12 cellular contexts compared by ENCODE assay signal in genomic region chr1:19384113-19384512, GRCh38.
DNase-seq lines count a peak whose midpoint lies in the region; ATAC-seq and TF ChIP-seq lines count a peak whose summit lies in the region.
"Had no signal": no experiment of that assay in that cellular context is flagged by ENCODE, and none has a peak within 500 bp of the region (broad histone marks: within the 10 kb centered on the region; RNA-seq: fewer than 3 reads in every experiment).

No MANE protein-coding gene starts in this region.

- no peak overlapping the region for H2AFZ ChIP-seq in hepatocyte

- no peaks in the 10 kb centered on the region for H3K27me3 Mint-ChIP-seq in MCF 10A (ENCODE audit: insufficient read depth, unreplicated experiment)
- H3K27me3 Mint-ChIP-seq in activated CD8-positive, alpha-beta T cell treated with anti-CD3 and anti-CD28 coated beads, Interleukin-2, amount 10 ng/mL, durations not matched to agents 7 days and 5 days (ENCODE audit: low read depth) = no peaks in the 10 kb centered on the region

- H3K36me3 ChIP-seq in breast epithelium = no peaks in the 10 kb centered on the region
- no peaks in the 10 kb centered on the region for H3K36me3 ChIP-seq in hepatocyte (replicated peaks; ENCODE audit: insufficient read depth, low read depth)
- H3K36me3 ChIP-seq in upper lobe of right lung = peaks cover 37% of the 10 kb centered on the region

- no peak for TF ChIP-seq CTCF in MCF 10A (IDR thresholded peaks at IDR 0.05; ENCODE audit: unreplicated experiment)
- no peak for TF ChIP-seq CTCF in breast epithelium (IDR thresholded peaks at IDR 0.05)
- no peak for TF ChIP-seq CTCF in hepatocyte (IDR thresholded peaks at IDR 0.05; ENCODE audit: poor library complexity)
- TF ChIP-seq CTCF in upper lobe of right lung (IDR thresholded peaks at IDR 0.05) = no peak

- no TSS peak for BruUV-seq in MCF 10A (replicated peaks; lab: Mats Ljungman, UMichigan)

- peak; percentile 13 for DNase-seq in MCF 10A (ENCODE audit: unreplicated experiment)
- no peak for DNase-seq in breast epithelium (ENCODE audit: low spot score in 2 of 2)
- DNase-seq in activated CD8-positive, alpha-beta T cell treated with anti-CD3 and anti-CD28 coated beads, Interleukin-2, amount 10 ng/mL, durations not matched to agents 7 days and 5 days = no peak
- DNase-seq in hepatocyte (ENCODE audit: low spot score) = peak; percentile 77
- no peak for DNase-seq in upper lobe of right lung
- no peak for DNase-seq in H4 (ENCODE audit: low spot score)
- DNase-seq in NCI-H2171 treated with DMSO at 0.1 percent for 48 hours (lab: John Stamatoyannopoulos, UW) = no peak
- DNase-seq: activated CD4-positive, CD25-positive, alpha-beta regulatory T cell treated with anti-CD3 and anti-CD28 coated beads, Interleukin-2, amount 50 U/mL, for 72 hours; cortex of kidney; DND-41; spleen had no signal

- H3K4me3 ChIP-seq in breast epithelium = no peak overlapping the region
- no peak overlapping the region for H3K4me3 ChIP-seq in hepatocyte
- no peak overlapping the region for H3K4me3 ChIP-seq in upper lobe of right lung
- H3K4me3 ChIP-seq: spleen had no signal

- WGBS in hepatocyte (ENCODE audit: low lambda C conversion rate, missing lambda C conversion rate) = 72% methylated on average over 4 of the region's 4 CpGs

- CTCF ChIA-PET in MCF 10A (lab: Yijun Ruan, JAX) = interaction anchor here (1.1 kb wide), 1 partner anchor 38 kb away, joined by 3 read pairs; no protein-coding TSS in a partner anchor
- CTCF ChIA-PET in activated CD8-positive, alpha-beta T cell treated with anti-CD3 and anti-CD28 coated beads, Interleukin-2, amount 10 ng/mL, durations not matched to agents 7 days and 5 days (lab: Charles Lee) = interaction anchor here (0.9 to 1.3 kb wide), 2 partner anchors 40 to 198 kb away, joined by 3 read pairs; no protein-coding TSS in a partner anchor

- peaks cover 40% of the 10 kb centered on the region for H3K36me3 Mint-ChIP-seq in MCF 10A (ENCODE audit: insufficient read depth, unreplicated experiment)
- peaks cover 48% of the 10 kb centered on the region for H3K36me3 Mint-ChIP-seq in activated CD8-positive, alpha-beta T cell treated with anti-CD3 and anti-CD28 coated beads, Interleukin-2, amount 10 ng/mL, durations not matched to agents 7 days and 5 days (ENCODE audit: low read depth)

- peaks cover 4% of the 10 kb centered on the region for H3K4me1 Mint-ChIP-seq in MCF 10A (ENCODE audit: insufficient read depth, unreplicated experiment)
- H3K4me1 Mint-ChIP-seq in activated CD8-positive, alpha-beta T cell treated with anti-CD3 and anti-CD28 coated beads, Interleukin-2, amount 10 ng/mL, durations not matched to agents 7 days and 5 days (ENCODE audit: low read depth) = peaks cover 26% of the 10 kb centered on the region

- H4K20me1 ChIP-seq in hepatocyte (ENCODE audit: insufficient read depth, poor library complexity, severe bottlenecking) = no peaks in the 10 kb centered on the region

- no peak for ATAC-seq in activated CD8-positive, alpha-beta T cell treated with anti-CD3 and anti-CD28 coated beads, Interleukin-2, amount 10 ng/mL, durations not matched to agents 7 days and 5 days
- peak; percentile 34 for ATAC-seq in upper lobe of right lung
- no peak for ATAC-seq in GM21786 (IDR thresholded peaks at IDR 0.05; ENCODE audit: unreplicated experiment)

- no peaks in the 10 kb centered on the region for H3K9me3 Mint-ChIP-seq in MCF 10A (ENCODE audit: unreplicated experiment)
- H3K9me3 Mint-ChIP-seq in activated CD8-positive, alpha-beta T cell treated with anti-CD3 and anti-CD28 coated beads, Interleukin-2, amount 10 ng/mL, durations not matched to agents 7 days and 5 days (ENCODE audit: insufficient read depth) = no peaks in the 10 kb centered on the region

- H3K4me1 ChIP-seq in breast epithelium = peaks cover 3 to 22% of the 10 kb centered on the region in 2 donors
- peaks cover 38% of the 10 kb centered on the region for H3K4me1 ChIP-seq in hepatocyte (ENCODE audit: insufficient read depth)
- peaks cover 25% of the 10 kb centered on the region for H3K4me1 ChIP-seq in upper lobe of right lung

- intact Hi-C loops in MCF 10A (cut with micrococcal nuclease) (no loop called here), breast epithelium (cut with DNase I; ENCODE audit: low total_unique reads) (loop anchor here (2.0 kb wide), 1 partner anchor 41 kb away; no protein-coding TSS in a partner anchor), upper lobe of right lung (cut with DNase I) (no loop called here)

- H3K9me3 ChIP-seq in breast epithelium = no peaks in the 10 kb centered on the region
- no peaks in the 10 kb centered on the region for H3K9me3 ChIP-seq in hepatocyte (ENCODE audit: low read depth)
- H3K9me3 ChIP-seq in upper lobe of right lung = no peaks in the 10 kb centered on the region
- H3K9me3 ChIP-seq: spleen had no signal

- H3K27me3 ChIP-seq in breast epithelium (no peaks in the 10 kb centered on the region), hepatocyte (no peaks in the 10 kb centered on the region), upper lobe of right lung (no peaks in the 10 kb centered on the region)
- H3K27me3 ChIP-seq: spleen had no signal

- H3K4me3 Mint-ChIP-seq in MCF 10A (ENCODE audit: unreplicated experiment) = no peak overlapping the region
- H3K4me3 Mint-ChIP-seq in activated CD8-positive, alpha-beta T cell treated with anti-CD3 and anti-CD28 coated beads, Interleukin-2, amount 10 ng/mL, durations not matched to agents 7 days and 5 days = no peak overlapping the region

- peak overlapping the region; percentile 36 for H3K4me2 ChIP-seq in hepatocyte

- H3K79me2 ChIP-seq in hepatocyte = peaks cover 31% of the 10 kb centered on the region

- POLR2A ChIA-PET in MCF 10A (lab: Yijun Ruan, JAX) = interaction anchor here (1.6 kb wide), 1 partner anchor 23 kb away, joined by 4 read pairs; no protein-coding TSS in a partner anchor
- POLR2A ChIA-PET in activated CD8-positive, alpha-beta T cell treated with anti-CD3 and anti-CD28 coated beads, Interleukin-2, amount 10 ng/mL, durations not matched to agents 7 days and 5 days (lab: Charles Lee) = no interaction called here

- no peaks in the 10 kb centered on the region for H3K9me2 ChIP-seq in hepatocyte (replicated peaks; ENCODE audit: insufficient read depth)

- no peak overlapping the region for H3K27ac Mint-ChIP-seq in MCF 10A (ENCODE audit: low read depth, unreplicated experiment)
- peak overlapping the region; percentile 58 for H3K27ac Mint-ChIP-seq in activated CD8-positive, alpha-beta T cell treated with anti-CD3 and anti-CD28 coated beads, Interleukin-2, amount 10 ng/mL, durations not matched to agents 7 days and 5 days

- H3K27ac ChIP-seq in breast epithelium (peak overlapping the region in 1 of 2 donors; percentile 17), hepatocyte (peak overlapping the region; percentile 95), upper lobe of right lung (no peak overlapping the region)

- TF ChIP-seq POLR2A in breast epithelium (IDR thresholded peaks at IDR 0.05) = no peak

Comparison
In these comparisons a context has a peak if more than half of its experiments do, and no peak if none do; other contexts are left out.
1. DNase-seq: peak in MCF 10A (single experiment) and hepatocyte (single experiment); none in breast epithelium (0 of 2), activated CD8-positive, alpha-beta T cell treated with anti-CD3 and anti-CD28 coated beads, Interleukin-2, amount 10 ng/mL, durations not matched to agents 7 days and 5 days (single experiment), upper lobe of right lung (single experiment), H4 (single experiment) and NCI-H2171 treated with DMSO at 0.1 percent for 48 hours (single experiment).